Comparison of ENCODE assay signal across 1 cellular context in genomic region chr5:76998251-76998650, GRCh38. TPM values are rescaled to one million over a fixed set of nuclear protein-coding genes. Genes with fewer than 3 reads are reported as not detected.
"Had no signal": no experiment of that assay in that cellular context is flagged by ENCODE, and none has a peak within 500 bp of the region (broad histone marks: within the 10 kb centered on the region; RNA-seq: fewer than 3 reads in every experiment).

No MANE protein-coding gene starts in this region.

RNA-seq across cellular contexts. Expression of gene CRHBP, which starts 45.4 kb away (rescaled TPM):
- total RNA-seq: GM12878 had no signal
